19 cellular contexts compared by ENCODE assay signal in genomic region chr13:53007872-53008271, GRCh38. TPM values are rescaled to one million over a fixed set of nuclear protein-coding genes. Genes with fewer than 3 reads are reported as not detected.
"Had no signal": no experiment of that assay in that cellular context is flagged by ENCODE, and none has a peak within 500 bp of the region (broad histone marks: within the 10 kb centered on the region; RNA-seq: fewer than 3 reads in every experiment).

No MANE protein-coding gene starts in this region.

- ATAC-seq: activated CD8-positive, alpha-beta T cell treated with anti-CD3 and anti-CD28 coated beads for 36 hours; activated T-cell treated with anti-CD3 and anti-CD28 coated beads, Interleukin-2, amount 50 U/mL, for 72 hours; left lung; right cardiac atrium; stimulated activated memory B cell treated with anti-CD40 and anti-IgM and Interleukin-4, amounts not matched to agents 10 μg/mL and 1 μg/mL and 100 μg/mL, for 72 hours; T-cell had no signal

- H3K4me1 ChIP-seq: ascending aorta, left lung had no signal

- H3K4me3 Mint-ChIP-seq: activated CD8-positive, alpha-beta T cell treated with anti-CD3 and anti-CD28 coated beads for 36 hours; activated T-cell treated with anti-CD3 and anti-CD28 coated beads, Interleukin-2, amount 50 U/mL, for 72 hours; stimulated activated memory B cell treated with anti-CD40 and anti-IgM and Interleukin-4, amounts not matched to agents 10 μg/mL and 1 μg/mL and 100 μg/mL, for 72 hours; T-cell had no signal

- H3K36me3 Mint-ChIP-seq: stimulated activated memory B cell treated with anti-CD40 and anti-IgM and Interleukin-4, amounts not matched to agents 10 μg/mL and 1 μg/mL and 100 μg/mL, for 72 hours; T-cell had no signal

- H3K9me3 Mint-ChIP-seq: activated CD8-positive, alpha-beta T cell treated with anti-CD3 and anti-CD28 coated beads for 36 hours; stimulated activated memory B cell treated with anti-CD40 and anti-IgM and Interleukin-4, amounts not matched to agents 10 μg/mL and 1 μg/mL and 100 μg/mL, for 72 hours; T-cell had no signal

- H3K27ac Mint-ChIP-seq: activated CD8-positive, alpha-beta T cell treated with anti-CD3 and anti-CD28 coated beads for 36 hours; activated T-cell treated with anti-CD3 and anti-CD28 coated beads, Interleukin-2, amount 50 U/mL, for 72 hours; stimulated activated memory B cell treated with anti-CD40 and anti-IgM and Interleukin-4, amounts not matched to agents 10 μg/mL and 1 μg/mL and 100 μg/mL, for 72 hours; T-cell had no signal

- H3K9me3 ChIP-seq: ascending aorta, left lung, transverse colon had no signal

- H3K4me1 Mint-ChIP-seq: T-cell had no signal

- H3K27me3 ChIP-seq: ascending aorta, cardiac muscle cell, left lung, transverse colon had no signal

- H3K4me3 ChIP-seq: ascending aorta, cardiac muscle cell, coronary artery, left lung, transverse colon had no signal

- H3K36me3 ChIP-seq: ascending aorta, cardiac muscle cell, left lung, transverse colon had no signal

- H3K27ac ChIP-seq: ascending aorta, cardiac muscle cell, coronary artery, transverse colon had no signal

- DNase-seq: activated CD4-positive, alpha-beta T cell treated with anti-CD3 and anti-CD28 coated beads for 4 hours; activated CD8-positive, alpha-beta memory T cell treated with anti-CD3 and anti-CD28 coated beads, Interleukin-2, amount 50 U/mL, for 4 hours; activated CD8-positive, alpha-beta T cell treated with anti-CD3 and anti-CD28 coated beads for 36 hours; activated T-cell treated with anti-CD3 and anti-CD28 coated beads, Interleukin-2, amount 50 U/mL, for 72 hours; effector CD4-positive, alpha-beta T cell; foreskin melanocyte; left lung; mesendoderm; right cardiac atrium; stimulated activated CD4-positive, alpha-beta T cell treated with anti-CD3 and anti-CD28 coated beads, Interleukin-1b, Interleukin-23, amount 100 ng/mL, for 48 hours; T-cell; T1000; transverse colon had no signal

RNA-seq across cellular contexts. Expression of gene OLFM4, which starts 20.7 kb away (rescaled TPM):
- total RNA-seq: activated CD8-positive, alpha-beta T cell treated with anti-CD3 and anti-CD28 coated beads for 36 hours; activated T-cell treated with anti-CD3 and anti-CD28 coated beads, Interleukin-2, amount 50 U/mL, for 72 hours; ascending aorta; cardiac muscle cell; endothelial cell of umbilical vein; myocyte had no signal
- polyA plus RNA-seq: cardiac muscle cell, endothelial cell of umbilical vein had no signal
